ENCODE assay signal across 1 cellular context in the genomic region with DNA sequence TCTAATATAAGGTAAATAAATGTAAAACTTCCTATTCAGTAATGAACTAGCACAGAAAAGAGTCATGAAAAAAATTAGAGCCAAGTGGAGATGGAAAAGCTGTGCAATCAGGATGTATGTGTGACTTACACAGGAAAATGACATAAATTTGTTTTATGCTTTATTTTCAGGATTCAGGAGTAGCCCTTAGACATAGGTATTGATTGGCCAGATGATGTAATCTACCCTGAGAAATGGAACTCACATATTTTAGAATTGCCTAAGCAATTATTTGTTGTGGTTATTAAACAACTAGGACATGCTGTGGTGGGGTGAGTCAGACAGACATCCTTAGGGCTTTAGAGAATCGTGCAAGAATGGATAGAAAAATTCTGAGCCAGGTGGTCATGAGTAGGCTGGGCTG.
TF ChIP-seq lines count a peak whose summit lies in the region.

No MANE protein-coding gene starts in this region.

TF ChIP-seq in GM12878, 131 proteins besides CTCF, POLR2A, EP300 and RAD21 (continued from another document):
- TF ChIP-seq, protein P1, sequence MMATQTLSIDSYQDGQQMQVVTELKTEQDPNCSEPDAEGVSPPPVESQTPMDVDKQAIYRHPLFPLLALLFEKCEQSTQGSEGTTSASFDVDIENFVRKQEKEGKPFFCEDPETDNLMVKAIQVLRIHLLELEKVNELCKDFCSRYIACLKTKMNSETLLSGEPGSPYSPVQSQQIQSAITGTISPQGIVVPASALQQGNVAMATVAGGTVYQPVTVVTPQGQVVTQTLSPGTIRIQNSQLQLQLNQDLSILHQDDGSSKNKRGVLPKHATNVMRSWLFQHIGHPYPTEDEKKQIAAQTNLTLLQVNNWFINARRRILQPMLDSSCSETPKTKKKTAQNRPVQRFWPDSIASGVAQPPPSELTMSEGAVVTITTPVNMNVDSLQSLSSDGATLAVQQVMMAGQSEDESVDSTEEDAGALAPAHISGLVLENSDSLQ (IDR thresholded peaks at IDR 0.05) = no peak
- no peak for TF ChIP-seq RAD51 (IDR thresholded peaks at IDR 0.05)
- TF ChIP-seq BCL11A (IDR thresholded peaks at IDR 0.05; ENCODE audit: low read depth, low read length) = no peak
- TF ChIP-seq POLR2AphosphoS5 (IDR thresholded peaks at IDR 0.05; ENCODE audit: low read length) = no peak
- TF ChIP-seq RELA (IDR thresholded peaks at IDR 0.05; ENCODE audit: borderline replicate concordance, partially characterized antibody) = no peak
- TF ChIP-seq RUNX3 (IDR thresholded peaks at IDR 0.05; ENCODE audit: low read length) = no peak
- no peak for TF ChIP-seq NFXL1 (IDR thresholded peaks at IDR 0.05; ENCODE audit: borderline replicate concordance)
- TF ChIP-seq, protein P2, sequence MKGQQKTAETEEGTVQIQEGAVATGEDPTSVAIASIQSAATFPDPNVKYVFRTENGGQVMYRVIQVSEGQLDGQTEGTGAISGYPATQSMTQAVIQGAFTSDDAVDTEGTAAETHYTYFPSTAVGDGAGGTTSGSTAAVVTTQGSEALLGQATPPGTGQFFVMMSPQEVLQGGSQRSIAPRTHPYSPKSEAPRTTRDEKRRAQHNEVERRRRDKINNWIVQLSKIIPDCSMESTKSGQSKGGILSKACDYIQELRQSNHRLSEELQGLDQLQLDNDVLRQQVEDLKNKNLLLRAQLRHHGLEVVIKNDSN (IDR thresholded peaks at IDR 0.05; ENCODE audit: borderline replicate concordance, extremely low read length, insufficient read depth, low read depth, low read length) = no peak
- no peak for TF ChIP-seq TAF1 (IDR thresholded peaks at IDR 0.05; ENCODE audit: borderline replicate concordance, low read depth, low read length)
- no peak for TF ChIP-seq CBX5 (IDR thresholded peaks at IDR 0.05; ENCODE audit: low read depth)
- TF ChIP-seq ZBED1 (IDR thresholded peaks at IDR 0.05; ENCODE audit: borderline replicate concordance) = no peak
TF ChIP-seq in GM12878: peak in this region for 0.
